In the genomic region with DNA sequence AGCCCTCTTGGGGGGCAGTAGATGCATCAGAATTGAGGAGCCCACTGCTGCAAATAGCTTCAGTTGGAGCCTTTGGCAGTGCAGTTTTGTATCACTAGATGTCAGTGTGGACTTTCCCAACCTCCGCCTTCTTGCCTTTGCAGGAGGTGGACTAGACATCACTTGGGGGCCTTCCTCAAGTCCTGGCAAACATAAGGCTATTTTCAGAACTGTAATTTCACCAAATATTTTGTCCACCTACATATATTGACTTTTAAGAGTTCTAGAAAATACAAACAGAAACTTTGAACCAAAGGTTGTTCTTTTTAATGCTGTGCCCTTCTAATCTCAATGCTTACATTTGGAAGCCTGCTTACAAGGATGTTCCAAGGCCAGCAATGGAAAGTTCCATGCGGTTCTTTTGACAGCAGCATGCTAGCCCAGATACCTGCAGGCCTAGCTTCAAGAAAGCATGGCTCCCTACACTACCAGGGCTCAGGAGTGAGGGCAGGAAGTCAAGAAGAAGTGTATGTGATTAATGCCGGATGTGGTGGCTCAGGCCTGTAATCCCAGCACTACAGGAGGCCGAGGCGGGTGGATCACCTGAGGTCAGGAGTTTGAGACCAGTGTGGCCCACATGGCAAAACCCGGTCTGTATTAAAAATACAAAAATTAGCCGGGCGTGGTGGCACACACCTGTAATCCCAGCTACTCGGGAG, we compare ENCODE assay signal across 8 cellular contexts. TPM values are rescaled to one million over a fixed set of nuclear protein-coding genes. Genes with fewer than 3 reads are reported as not detected.
DNase-seq lines count a peak whose midpoint lies in the region; ATAC-seq and TF ChIP-seq lines count a peak whose summit lies in the region.

No MANE protein-coding gene starts in this region.

- H3K4me1 Mint-ChIP-seq in nephron progenitor cell: peaks cover 3% of the 10 kb centered on the region

- no peaks in the 10 kb centered on the region for H4K20me1 ChIP-seq in DOHH2 (ENCODE audit: control insufficient read depth, insufficient read depth, low read depth, low read length)
- no peaks in the 10 kb centered on the region; the same call in 1 of the 2 replicates for H4K20me1 ChIP-seq in HCT116 (ENCODE audit: insufficient read depth)

- peaks cover 23% of the 10 kb centered on the region for H3F3A ChIP-seq in DOHH2 (ENCODE audit: control insufficient read depth, insufficient read depth)

- intact Hi-C loops in HCT116 (cut with micrococcal nuclease) (loop anchor here (1.0 to 5.0 kb wide), 5 partner anchors 112 to 466 kb away; no protein-coding TSS in a partner anchor), esophagus squamous epithelium (cut with DNase I) (loop anchor here (10.0 kb wide), 1 partner anchor 278 kb away; no protein-coding TSS in a partner anchor)

- no peak overlapping the region for H3K27ac Mint-ChIP-seq in nephron progenitor cell

- peak; percentile 89 for TF ChIP-seq RAD21 in HCT116 (IDR thresholded peaks at IDR 0.05; ENCODE audit: low read depth)

- no peaks in the 10 kb centered on the region for H3K9me2 ChIP-seq in DOHH2 (replicated peaks; ENCODE audit: control insufficient read depth, low read length)
- H3K9me2 ChIP-seq in HCT116 (ENCODE audit: insufficient read depth): no peaks in the 10 kb centered on the region; the same call in 1 of the 2 replicates

- H3K9me3 ChIP-seq in DOHH2 (ENCODE audit: control insufficient read depth, insufficient read depth, low read length): no peaks in the 10 kb centered on the region
- H3K9me3 ChIP-seq in HCT116 (ENCODE audit: control insufficient read depth in 1 of 2, insufficient read depth in 1 of 2, low read depth in 1 of 2, low read length in 2 of 2): no peaks in the 10 kb centered on the region
- H3K9me3 ChIP-seq in esophagus squamous epithelium: no peaks in the 10 kb centered on the region

- POLR2A ChIA-PET in HCT116 (lab: Charles Lee): no interaction called here

- ATAC-seq in HCT116 (peak; percentile 96), GM19467 (IDR thresholded peaks at IDR 0.05; ENCODE audit: unreplicated experiment) (no peak), HG02970 (IDR thresholded peaks at IDR 0.05; ENCODE audit: low FRiP score, unreplicated experiment) (no peak)

- no peaks in the 10 kb centered on the region for H3K36me3 Mint-ChIP-seq in nephron progenitor cell (ENCODE audit: low read depth)

- CTCF ChIA-PET in HCT116 (lab: Charles Lee): interaction anchor here (0.5 to 2.1 kb wide), 14 partner anchors 8 to 464 kb away, joined by 3 to 34 read pairs (median 4); a partner anchor contains a TSS

- TF ChIP-seq CTCF in DOHH2 (IDR thresholded peaks at IDR 0.05; ENCODE audit: low read depth, low read length, poor library complexity, severe bottlenecking): peak; percentile 99
- TF ChIP-seq CTCF in HCT116 (IDR thresholded peaks at IDR 0.05 in 2 of 3, conservative IDR thresholded peaks at IDR 0.05 in 1 of 3; ENCODE audit: borderline replicate concordance in 1 of 3, insufficient read depth in 1 of 3, low read depth in 2 of 3, low read length in 2 of 3): peak; percentile 68 to 75 (median 75)
- peak in 5 of 6 experiments; percentile 33 to 69 (median 49) for TF ChIP-seq CTCF in esophagus squamous epithelium (IDR thresholded peaks at IDR 0.05)
- TF ChIP-seq CTCF in nephron progenitor cell (IDR thresholded peaks at IDR 0.05): peak; percentile 58

- no peaks in the 10 kb centered on the region; the same call in 1 of the 2 replicates for H3K36me3 ChIP-seq in DOHH2 (ENCODE audit: control insufficient read depth, low read length)
- no peaks in the 10 kb centered on the region for H3K36me3 ChIP-seq in HCT116 (ENCODE audit: control insufficient read depth in 1 of 2, insufficient read depth in 2 of 2, low read length in 2 of 2)
- no peaks in the 10 kb centered on the region for H3K36me3 ChIP-seq in esophagus squamous epithelium

- WGBS in esophagus squamous epithelium, 2 donors: 76 to 87% methylated on average over 8 to 9 of the region's 9 CpGs

- H3K4me3 ChIP-seq in DOHH2 (ENCODE audit: low read length) (peak overlapping the region; percentile 54; the same call in 1 of the 2 replicates), HCT116 (replicated peaks in 1 of 2; ENCODE audit: low read depth in 1 of 2, low read length in 2 of 2) (no peak overlapping the region), esophagus squamous epithelium (no peak overlapping the region)

- H3K4me2 ChIP-seq in DOHH2 (ENCODE audit: low read length) (peak overlapping the region; percentile 71), HCT116 (ENCODE audit: low read length) (no peak overlapping the region)

- no TSS peak for BruUV-seq in HCT116 (replicated peaks; lab: Mats Ljungman, UMichigan)

- peaks cover 84% of the 10 kb centered on the region for H3K4me1 ChIP-seq in DOHH2 (ENCODE audit: control insufficient read depth, low read length)
- no peaks in the 10 kb centered on the region for H3K4me1 ChIP-seq in HCT116 (ENCODE audit: control insufficient read depth in 1 of 2, insufficient read depth in 2 of 2, low read length in 2 of 2)
- H3K4me1 ChIP-seq in esophagus squamous epithelium: peaks cover 8 to 42% (median 13%) of the 10 kb centered on the region in 3 donors

- peak overlapping the region; percentile 81 for H3K27ac ChIP-seq in DOHH2 (ENCODE audit: low read depth, low read length)
- no peak overlapping the region for H3K27ac ChIP-seq in HCT116 (ENCODE audit: low read depth, low read length)
- no peak overlapping the region for H3K27ac ChIP-seq in esophagus squamous epithelium

- RAD21 ChIA-PET in HCT116 (lab: Charles Lee; ENCODE audit: low non-redundant PET in 1 of 2, low total read pairs in 2 of 2, uncharacterized antibody in 2 of 2, unreplicated experiment in 2 of 2): interaction anchor here (0.6 to 1.7 kb wide), 5 partner anchors 112 to 288 kb away, joined by 3 to 11 read pairs (median 4); no protein-coding TSS in a partner anchor

- H2AFZ ChIP-seq in HCT116 (ENCODE audit: low read depth, low read length, poor library complexity, severe bottlenecking): no peak overlapping the region

- no peaks in the 10 kb centered on the region for H3K9me3 Mint-ChIP-seq in nephron progenitor cell

- no peak overlapping the region for H3K4me3 Mint-ChIP-seq in nephron progenitor cell

- DNase-seq in HCT116 (ENCODE audit: low read depth, low spot score) (peak; percentile 43), NCI-H69 (lab: John Stamatoyannopoulos, UW) (peak; percentile 79), activated T-cell treated with anti-CD3 and anti-CD28 coated beads for 24 hours (ENCODE audit: low read depth) (peak; percentile 30), esophagus squamous epithelium (lab: John Stamatoyannopoulos, UW) (no peak), nephron progenitor cell (peak; percentile 38)

- H3K27me3 ChIP-seq in DOHH2 (ENCODE audit: control insufficient read depth, low read length) (no peaks in the 10 kb centered on the region), HCT116 (ENCODE audit: insufficient read depth, low read length) (no peaks in the 10 kb centered on the region), esophagus squamous epithelium (no peaks in the 10 kb centered on the region)

- H3K27me3 Mint-ChIP-seq in nephron progenitor cell (ENCODE audit: low read depth, poor library complexity): peaks cover 3% of the 10 kb centered on the region

- no peak overlapping the region for H3K9ac ChIP-seq in HCT116 (ENCODE audit: low read length)

- no peak for TF ChIP-seq POLR2A in HCT116 (IDR thresholded peaks at IDR 0.05; ENCODE audit: borderline replicate concordance, extremely low read depth, insufficient read depth, insufficient read length)
- TF ChIP-seq POLR2A in esophagus squamous epithelium (IDR thresholded peaks at IDR 0.05): no peak

- H3K79me2 ChIP-seq in DOHH2 (ENCODE audit: control insufficient read depth, low read length) (peaks cover 6% of the 10 kb centered on the region), HCT116 (ENCODE audit: insufficient read depth, low read length) (no peaks in the 10 kb centered on the region)

TF ChIP-seq in HCT116, 20 proteins besides CTCF, POLR2A, EP300 and RAD21 (continues in another document):
- TF ChIP-seq, protein P1, sequence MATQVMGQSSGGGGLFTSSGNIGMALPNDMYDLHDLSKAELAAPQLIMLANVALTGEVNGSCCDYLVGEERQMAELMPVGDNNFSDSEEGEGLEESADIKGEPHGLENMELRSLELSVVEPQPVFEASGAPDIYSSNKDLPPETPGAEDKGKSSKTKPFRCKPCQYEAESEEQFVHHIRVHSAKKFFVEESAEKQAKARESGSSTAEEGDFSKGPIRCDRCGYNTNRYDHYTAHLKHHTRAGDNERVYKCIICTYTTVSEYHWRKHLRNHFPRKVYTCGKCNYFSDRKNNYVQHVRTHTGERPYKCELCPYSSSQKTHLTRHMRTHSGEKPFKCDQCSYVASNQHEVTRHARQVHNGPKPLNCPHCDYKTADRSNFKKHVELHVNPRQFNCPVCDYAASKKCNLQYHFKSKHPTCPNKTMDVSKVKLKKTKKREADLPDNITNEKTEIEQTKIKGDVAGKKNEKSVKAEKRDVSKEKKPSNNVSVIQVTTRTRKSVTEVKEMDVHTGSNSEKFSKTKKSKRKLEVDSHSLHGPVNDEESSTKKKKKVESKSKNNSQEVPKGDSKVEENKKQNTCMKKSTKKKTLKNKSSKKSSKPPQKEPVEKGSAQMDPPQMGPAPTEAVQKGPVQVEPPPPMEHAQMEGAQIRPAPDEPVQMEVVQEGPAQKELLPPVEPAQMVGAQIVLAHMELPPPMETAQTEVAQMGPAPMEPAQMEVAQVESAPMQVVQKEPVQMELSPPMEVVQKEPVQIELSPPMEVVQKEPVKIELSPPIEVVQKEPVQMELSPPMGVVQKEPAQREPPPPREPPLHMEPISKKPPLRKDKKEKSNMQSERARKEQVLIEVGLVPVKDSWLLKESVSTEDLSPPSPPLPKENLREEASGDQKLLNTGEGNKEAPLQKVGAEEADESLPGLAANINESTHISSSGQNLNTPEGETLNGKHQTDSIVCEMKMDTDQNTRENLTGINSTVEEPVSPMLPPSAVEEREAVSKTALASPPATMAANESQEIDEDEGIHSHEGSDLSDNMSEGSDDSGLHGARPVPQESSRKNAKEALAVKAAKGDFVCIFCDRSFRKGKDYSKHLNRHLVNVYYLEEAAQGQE (IDR thresholded peaks at IDR 0.05; ENCODE audit: low read depth): no peak
- no peak for TF ChIP-seq EGR1 (IDR thresholded peaks at IDR 0.05; ENCODE audit: low read depth)
- no peak for TF ChIP-seq SIN3A (IDR thresholded peaks at IDR 0.05; ENCODE audit: low read depth)
- TF ChIP-seq EZH2phosphoT487 (IDR thresholded peaks at IDR 0.05; ENCODE audit: borderline replicate concordance): no peak
- no peak for TF ChIP-seq YY1 (IDR thresholded peaks at IDR 0.05; ENCODE audit: extremely low read depth, insufficient replicate concordance, low read depth, low read length)
- TF ChIP-seq POLR2AphosphoS5 (IDR thresholded peaks at IDR 0.05; ENCODE audit: low read depth, low read length): no peak
- TF ChIP-seq JUND (IDR thresholded peaks at IDR 0.05): no peak
- no peak for TF ChIP-seq EZH2 (IDR thresholded peaks at IDR 0.05)
- no peak for TF ChIP-seq ELF1 (IDR thresholded peaks at IDR 0.05; ENCODE audit: borderline replicate concordance, low read depth)
- no peak for TF ChIP-seq TCF7L2 (IDR thresholded peaks at IDR 0.05; ENCODE audit: borderline replicate concordance, extremely low read depth, insufficient read depth, insufficient read length)

RNA-seq across cellular contexts. Expression of a gene that starts 8.0 kb away (rescaled TPM):
- 10.2 TPM for total RNA-seq in HCT116 (2021; ENCODE audit: unreplicated experiment)
- 1.8 and 2.0 TPM in 2 replicates for polyA plus RNA-seq in HCT116 (2012)
- total RNA-seq in esophagus squamous epithelium: 10 to 100 TPM; 19.6 to 26.3 (median 22.5) TPM

Comparison
In these comparisons a context has a peak if more than half of its experiments do, and no peak if none do; other contexts are left out.
1. CTCF ChIP-seq: peak in every context shown above with its lines; median percentile 99 in DOHH2; 75 in HCT116; 58 in nephron progenitor cell; 49 in esophagus squamous epithelium.